In the genomic region with DNA sequence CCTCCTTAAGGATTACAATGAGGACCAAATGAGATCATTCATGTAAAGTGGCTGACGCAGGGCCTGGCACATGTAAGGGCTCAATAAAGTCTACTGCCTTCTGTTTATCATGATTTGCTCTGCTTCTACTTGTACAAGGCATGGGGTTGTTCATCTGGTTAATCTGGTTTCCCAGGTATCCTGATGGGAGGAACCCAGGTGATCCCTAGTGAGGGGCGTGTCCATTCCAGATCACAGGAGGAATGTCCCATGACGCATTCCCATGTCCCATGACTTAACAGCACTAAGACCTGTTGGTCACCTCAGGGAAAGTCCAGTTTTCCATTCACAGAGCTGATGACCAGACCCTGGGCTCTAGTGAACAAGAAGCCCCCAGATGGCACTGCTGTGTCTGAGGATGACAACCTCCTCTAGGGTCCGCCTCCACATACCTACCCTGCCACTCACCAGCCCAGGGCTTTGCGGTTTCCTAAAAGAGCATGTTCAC, we compare ENCODE assay signal across 15 cellular contexts. TPM values are rescaled to one million over a fixed set of nuclear protein-coding genes. Genes with fewer than 3 reads are reported as not detected.
DNase-seq lines count a peak whose midpoint lies in the region; ATAC-seq and TF ChIP-seq lines count a peak whose summit lies in the region.
"Had no signal": no experiment of that assay in that cellular context is flagged by ENCODE, and none has a peak within 500 bp of the region (broad histone marks: within the 10 kb centered on the region; RNA-seq: fewer than 3 reads in every experiment).

No MANE protein-coding gene starts in this region.

- peak overlapping the region; percentile 40 for H2AK9ac ChIP-seq in IMR-90 (replicated peaks; ENCODE audit: low read depth, low read length, poor library complexity)

- BruUV-seq in IMR-90 (replicated peaks; lab: Mats Ljungman, UMichigan), result no TSS peak

- no peaks in the 10 kb centered on the region for H3K9me3 Mint-ChIP-seq in stimulated activated naive B cell treated with anti-CD40 and anti-IgM and Interleukin-4, amounts not matched to agents 10 μg/mL and 1 μg/mL and 100 μg/mL, for 72 hours

- ATAC-seq in IMR-90 (ENCODE audit: low read depth), result no peak
- ATAC-seq in stimulated activated naive B cell treated with anti-CD40 and anti-IgM and Interleukin-4, amounts not matched to agents 10 μg/mL and 1 μg/mL and 100 μg/mL, for 72 hours (replicated peaks), result no peak

- TF ChIP-seq POLR2A in IMR-90 (IDR thresholded peaks at IDR 0.05; ENCODE audit: low read depth, low read length) (no peak), erythroblast (IDR thresholded peaks at IDR 0.05; ENCODE audit: low read length) (no peak)

- no peak overlapping the region for H3K14ac ChIP-seq in IMR-90 (replicated peaks; ENCODE audit: low read depth, low read length)

- peak overlapping the region; percentile 23; the same call in 1 of the 3 replicates for H2BK15ac ChIP-seq in IMR-90 (ENCODE audit: low read depth, low read length)

- no peak overlapping the region for H2AFZ ChIP-seq in IMR-90 (replicated peaks; ENCODE audit: low read length, poor library complexity)

- peak overlapping the region in 10 of 11 experiments; percentile 6 to 83 (median 56); a peak in 15 of 22 replicates for H3K4me2 ChIP-seq in BLaER1 treated with 17β-estradiol and CSF1 and Interleukin-3, amounts not matched to agents 10 nM and 100 nM
- no peak overlapping the region for H3K4me2 ChIP-seq in IMR-90 (ENCODE audit: low read depth, low read length)
- H3K4me2 ChIP-seq: KMS-11 had no signal

- H3K27ac ChIP-seq in BLaER1 treated with 17β-estradiol and CSF1 and Interleukin-3, amounts not matched to agents 10 nM and 100 nM, result peak overlapping the region in 3 of 11 experiments; percentile 31 to 54 (median 35); a peak in 4 of 22 replicates
- H3K27ac ChIP-seq in IMR-90 (ENCODE audit: insufficient read depth, low read length), result no peak overlapping the region
- peak overlapping the region; percentile 94 to 95 for H3K27ac ChIP-seq in mucosa of rectum (ENCODE audit: low read depth in 2 of 2, low read length in 2 of 2)
- H3K27ac ChIP-seq: KMS-11, neutrophil had no signal

- H3K56ac ChIP-seq in IMR-90 (ENCODE audit: extremely low read depth, insufficient read depth, low read length), result no peak overlapping the region

- no peak overlapping the region for H2BK120ac ChIP-seq in IMR-90 (ENCODE audit: low read depth, low read length)

- TF ChIP-seq CTCF in IMR-90 (conservative IDR thresholded peaks at IDR 0.05; ENCODE audit: low read depth, low read length) (no peak), epithelial cell of esophagus (IDR thresholded peaks at IDR 0.05; ENCODE audit: insufficient read depth, low read depth, low read length, missing control alignments) (no peak)

- in situ Hi-C loops in IMR-90 (cut with MboI; ENCODE audit: low sequenced_read_pairs), result no loop called here

- no peak overlapping the region for H3K27ac Mint-ChIP-seq in stimulated activated naive B cell treated with anti-CD40 and anti-IgM and Interleukin-4, amounts not matched to agents 10 μg/mL and 1 μg/mL and 100 μg/mL, for 72 hours

- CTCF ChIA-PET in IMR-90 (lab: Yijun Ruan, JAX), result no interaction called here

- 100% methylated on average over 1 of the region's 5 CpGs; no CpG with 5 or more reads in 1 of the 2 experiments for WGBS in IMR-90 (ENCODE audit: extremely low coverage in 2 of 2, insufficient read length in 1 of 2), 2 experiments

- POLR2A ChIA-PET in IMR-90 (lab: Charles Lee; ENCODE audit: unreplicated experiment), result no interaction called here

- H4K20me1 ChIP-seq in BLaER1 treated with 17β-estradiol and CSF1 and Interleukin-3, amounts not matched to agents 10 nM and 100 nM, result no peaks in the 10 kb centered on the region
- H4K20me1 ChIP-seq in IMR-90 (ENCODE audit: insufficient read depth, low read length), result no peaks in the 10 kb centered on the region

- no peak overlapping the region for H3K4ac ChIP-seq in IMR-90 (ENCODE audit: low read depth, low read length)

- H3K4me1 Mint-ChIP-seq in stimulated activated naive B cell treated with anti-CD40 and anti-IgM and Interleukin-4, amounts not matched to agents 10 μg/mL and 1 μg/mL and 100 μg/mL, for 72 hours, result no peaks in the 10 kb centered on the region

- no peak overlapping the region for H3K4me3 Mint-ChIP-seq in stimulated activated naive B cell treated with anti-CD40 and anti-IgM and Interleukin-4, amounts not matched to agents 10 μg/mL and 1 μg/mL and 100 μg/mL, for 72 hours

- no peaks in the 10 kb centered on the region for H3K9me3 ChIP-seq in BLaER1 treated with 17β-estradiol and CSF1 and Interleukin-3, amounts not matched to agents 10 nM and 100 nM (replicated peaks in 1 of 11)
- H3K9me3 ChIP-seq in IMR-90 (ENCODE audit: control insufficient read depth, insufficient read depth, low read length), result no peaks in the 10 kb centered on the region
- H3K9me3 ChIP-seq in mucosa of rectum (ENCODE audit: control insufficient read depth in 2 of 2, low read length in 2 of 2), result no peaks in the 10 kb centered on the region
- H3K9me3 ChIP-seq: neutrophil had no signal

- peaks cover 5 to 22% of the 10 kb centered on the region in 2 donors for H3K27me3 Mint-ChIP-seq in stimulated activated naive B cell treated with anti-CD40 and anti-IgM and Interleukin-4, amounts not matched to agents 10 μg/mL and 1 μg/mL and 100 μg/mL, for 72 hours

- H2BK20ac ChIP-seq in IMR-90 (ENCODE audit: low read depth, low read length), result no peak overlapping the region

- H3K4me1 ChIP-seq in BLaER1 treated with 17β-estradiol and CSF1 and Interleukin-3, amounts not matched to agents 10 nM and 100 nM, result peaks cover 0 to 48% (median 40%) of the 10 kb centered on the region in 10 experiments; a peak in 18 of 20 replicates
- H3K4me1 ChIP-seq in IMR-90 (ENCODE audit: control insufficient read depth, insufficient read depth, low read length), result peaks cover 17% of the 10 kb centered on the region
- peaks cover 14 to 31% of the 10 kb centered on the region in 2 donors for H3K4me1 ChIP-seq in mucosa of rectum (ENCODE audit: control insufficient read depth in 2 of 2, insufficient read depth in 2 of 2, low read length in 2 of 2)

- intact Hi-C loops in IMR-90 (cut with micrococcal nuclease), result no loop called here

- no peak overlapping the region for H3K4me3 ChIP-seq in BLaER1 treated with 17β-estradiol and CSF1 and Interleukin-3, amounts not matched to agents 10 nM and 100 nM
- H3K4me3 ChIP-seq in IMR-90 (ENCODE audit: insufficient read depth, low read depth, low read length) (no peak overlapping the region), epithelial cell of esophagus (ENCODE audit: low read length) (no peak overlapping the region), mucosa of rectum (ENCODE audit: low read length in 2 of 2) (no peak overlapping the region)

- no peak overlapping the region for H2BK5ac ChIP-seq in IMR-90 (ENCODE audit: low read depth, low read length, poor library complexity, severe bottlenecking)

- H4K91ac ChIP-seq in IMR-90 (ENCODE audit: insufficient read depth, low read depth, low read length), result no peak overlapping the region

- no peak overlapping the region for H4K8ac ChIP-seq in IMR-90 (ENCODE audit: low read depth in 2 of 2, low read length in 2 of 2)

- dilution Hi-C loops in IMR-90 (cut with HindIII; ENCODE audit: low sequenced_read_pairs, unreplicated experiment), result no loop called here

- no peak overlapping the region for H3K18ac ChIP-seq in IMR-90 (ENCODE audit: low read depth, low read length)

- no peaks in the 10 kb centered on the region for H3K36me3 ChIP-seq in BLaER1 treated with 17β-estradiol and CSF1 and Interleukin-3, amounts not matched to agents 10 nM and 100 nM
- H3K36me3 ChIP-seq in IMR-90 (ENCODE audit: control insufficient read depth, insufficient read depth, low read length), result no peaks in the 10 kb centered on the region
- no peaks in the 10 kb centered on the region for H3K36me3 ChIP-seq in mucosa of rectum (ENCODE audit: control insufficient read depth in 2 of 2, insufficient read depth in 2 of 2, low read length in 2 of 2)
- H3K36me3 ChIP-seq: neutrophil had no signal

- H3K36me3 Mint-ChIP-seq in stimulated activated naive B cell treated with anti-CD40 and anti-IgM and Interleukin-4, amounts not matched to agents 10 μg/mL and 1 μg/mL and 100 μg/mL, for 72 hours, result no peaks in the 10 kb centered on the region

- DNase-seq in IMR-90 (no peak), epithelial cell of esophagus (ENCODE audit: low read depth) (peak; percentile 100), erythroblast (lab: John Stamatoyannopoulos, UW) (no peak), activated gamma-delta T cell (lab: John Stamatoyannopoulos, UW) (no peak), hepatic stellate cell (ENCODE audit: low spot score) (no peak)
- DNase-seq in stimulated activated naive B cell treated with anti-CD40 and anti-IgM and Interleukin-4, amounts not matched to agents 10 μg/mL and 1 μg/mL and 100 μg/mL, for 72 hours, result no peak
- DNase-seq: activated naive CD4-positive, alpha-beta T cell treated with Interleukin-2 at 50 U/mL for 16 hours; caudate nucleus; GF-D8; T-helper 9 cell had no signal

- H3K9ac ChIP-seq in BLaER1 treated with 17β-estradiol and CSF1 and Interleukin-3, amounts not matched to agents 10 nM and 100 nM, result peak overlapping the region in 2 of 11 experiments; percentile 3 to 25; a peak in 3 of 22 replicates
- no peak overlapping the region for H3K9ac ChIP-seq in IMR-90 (ENCODE audit: low read depth, low read length)
- peak overlapping the region; percentile 27 to 74 for H3K9ac ChIP-seq in mucosa of rectum (ENCODE audit: low read depth in 1 of 2, low read length in 2 of 2)
- H3K9ac ChIP-seq: KMS-11 had no signal

- H3K27me3 ChIP-seq in BLaER1 treated with 17β-estradiol and CSF1 and Interleukin-3, amounts not matched to agents 10 nM and 100 nM, result no peaks in the 10 kb centered on the region; a peak in 1 of 22 replicates
- no peaks in the 10 kb centered on the region for H3K27me3 ChIP-seq in IMR-90 (ENCODE audit: control insufficient read depth, insufficient read depth, low read length)
- H3K27me3 ChIP-seq in mucosa of rectum (ENCODE audit: control insufficient read depth in 2 of 2, insufficient read depth in 2 of 2, low read length in 2 of 2), result no peaks in the 10 kb centered on the region
- H3K27me3 ChIP-seq: neutrophil had no signal

- TF ChIP-seq RAD21 in IMR-90 (IDR thresholded peaks at IDR 0.05; ENCODE audit: low read length), result no peak

- H2AK5ac ChIP-seq in IMR-90 (ENCODE audit: low read depth, low read length), result peak overlapping the region; percentile 64; the same call in 1 of the 2 replicates

- H3K9me1 ChIP-seq in IMR-90 (ENCODE audit: insufficient read depth, low read length), result peaks cover 12% of the 10 kb centered on the region

- H4K5ac ChIP-seq in IMR-90 (ENCODE audit: low read depth, low read length), result no peak overlapping the region

- H3K23ac ChIP-seq in IMR-90 (ENCODE audit: low read depth, low read length), result no peak overlapping the region

- peaks cover 0 to 10% of the 10 kb centered on the region in 2 experiments; a peak in 2 of 4 replicates for H3K79me1 ChIP-seq in IMR-90 (ENCODE audit: low read depth in 1 of 2, low read length in 2 of 2)

RNA-seq across cellular contexts. Expression of a gene that starts 11.5 kb away (rescaled TPM):
- total RNA-seq in IMR-90 (2012; rRNA removed), result 0.54 and 0.56 TPM in 2 replicates
- 2.2 and 2.4 TPM in 2 replicates for polyA plus RNA-seq in IMR-90 (2012; rRNA removed)
- polyA plus RNA-seq in IMR-90 (2012; cell fraction: cytosol; rRNA removed), result 2.0 and 3.4 TPM in 2 replicates
- 1.8 and 2.4 TPM in 2 replicates for polyA plus RNA-seq in IMR-90 (2012; cell fraction: nucleus; rRNA removed; ENCODE audit: low replicate concordance)

RNA-seq across cellular contexts. Expression of a gene that starts 11.5 kb away (rescaled TPM):
- 1.7 and 2.0 TPM in 2 replicates for total RNA-seq in IMR-90 (2012; rRNA removed)
- polyA plus RNA-seq in IMR-90 (2012; rRNA removed), result 5.9 and 6.1 TPM in 2 replicates
- 4.2 and 9.4 TPM in 2 replicates for polyA plus RNA-seq in IMR-90 (2012; cell fraction: cytosol; rRNA removed)
- polyA plus RNA-seq in IMR-90 (2012; cell fraction: nucleus; rRNA removed; ENCODE audit: low replicate concordance), result 16.9 and 38.6 TPM in 2 replicates

RNA-seq across cellular contexts. Expression of a gene that starts 26.1 kb away (rescaled TPM):
- not detected in 2 replicates for total RNA-seq in IMR-90 (2012; rRNA removed)
- polyA plus RNA-seq in IMR-90 (2012; rRNA removed), result 0.26 and 0.27 TPM in 2 replicates
- 0.12 TPM in 1 of 2 replicates, not detected in the other for polyA plus RNA-seq in IMR-90 (2012; cell fraction: cytosol; rRNA removed)
- polyA plus RNA-seq in IMR-90 (2012; cell fraction: nucleus; rRNA removed; ENCODE audit: low replicate concordance), result 0.47 and 0.60 TPM in 2 replicates
- total RNA-seq: fibroblast of lung had no signal
